Comparison of ENCODE assay signal across 24 cellular contexts in the genomic region with DNA sequence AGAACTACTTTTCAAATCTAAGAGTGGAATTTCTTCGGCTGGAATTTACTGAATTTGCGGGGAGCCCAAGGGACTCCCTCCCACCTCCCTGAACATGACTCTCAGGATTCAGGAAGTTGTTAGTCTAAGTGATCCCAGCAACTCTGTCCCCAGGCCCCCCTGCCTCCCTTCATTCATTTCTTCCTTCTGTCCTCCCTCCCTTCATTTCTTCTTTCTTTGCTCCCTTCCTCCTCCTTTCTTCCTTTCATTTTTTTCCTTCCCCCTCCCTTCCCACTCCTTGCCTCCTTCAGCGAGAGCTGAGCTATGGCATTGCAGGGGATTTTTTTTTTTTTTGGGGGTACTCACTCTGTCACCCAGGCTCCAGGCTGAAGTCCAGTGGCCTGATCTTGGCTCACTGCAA. TPM values are rescaled to one million over a fixed set of nuclear protein-coding genes. Genes with fewer than 3 reads are reported as not detected.
"Had no signal": no experiment of that assay in that cellular context is flagged by ENCODE, and none has a peak within 500 bp of the region (broad histone marks: within the 10 kb centered on the region; RNA-seq: fewer than 3 reads in every experiment).

No MANE protein-coding gene starts in this region.

- H3K4me3 ChIP-seq: breast epithelium, PC-9, SJSA1 had no signal

- H3K4me3 Mint-ChIP-seq: activated CD8-positive, alpha-beta T cell treated with anti-CD3 and anti-CD28 coated beads, Interleukin-2, amount 10 ng/mL, durations not matched to agents 7 days and 5 days; activated naive CD4-positive, alpha-beta T cell treated with anti-CD3 and anti-CD28 coated beads, Interleukin-2, amount 50 U/mL, for 24 hours; T-helper 1 cell treated with Interleukin-12 subunit alpha and Interleukin-12 subunit beta and Interleukin-4 antibody, amounts not matched to agents 30 μg/mL and 1 μg/mL, for 36 hours had no signal

- H3K27ac ChIP-seq: breast epithelium, PC-9, SJSA1 had no signal

- H3K9me3 Mint-ChIP-seq: activated naive CD4-positive, alpha-beta T cell treated with anti-CD3 and anti-CD28 coated beads, Interleukin-2, amount 50 U/mL, for 24 hours; T-helper 1 cell treated with Interleukin-12 subunit alpha and Interleukin-12 subunit beta and Interleukin-4 antibody, amounts not matched to agents 30 μg/mL and 1 μg/mL, for 36 hours had no signal

- H3K27ac Mint-ChIP-seq: activated CD8-positive, alpha-beta T cell treated with anti-CD3 and anti-CD28 coated beads, Interleukin-2, amount 10 ng/mL, durations not matched to agents 7 days and 5 days; activated naive CD4-positive, alpha-beta T cell treated with anti-CD3 and anti-CD28 coated beads, Interleukin-2, amount 50 U/mL, for 24 hours; T-helper 1 cell treated with Interleukin-12 subunit alpha and Interleukin-12 subunit beta and Interleukin-4 antibody, amounts not matched to agents 30 μg/mL and 1 μg/mL, for 36 hours had no signal

- H3K9me3 ChIP-seq: breast epithelium, SJSA1 had no signal

- H3K36me3 ChIP-seq: breast epithelium, SJSA1 had no signal

- DNase-seq: activated CD4-positive, alpha-beta T cell treated with anti-CD3 and anti-CD28 coated beads for 4 hours; activated CD8-positive, alpha-beta memory T cell treated with anti-CD3 and anti-CD28 coated beads, Interleukin-2, amount 50 U/mL, for 48 hours; activated CD8-positive, alpha-beta T cell treated with anti-CD3 and anti-CD28 coated beads, Interleukin-2, amount 10 ng/mL, durations not matched to agents 7 days and 5 days; activated naive CD4-positive, alpha-beta T cell; activated T-cell treated with anti-CD3 and anti-CD28 coated beads, Interleukin-2, amount 50 U/mL, for 1 hour; aorta; caudate nucleus; KG1; NCI-H1092; NCI-H1417 treated with DMSO at 0.1 percent for 48 hours; NCI-H1694; NCI-H2029 treated with DMSO at 0.1 percent for 48 hours; NCI-H510A treated with DMSO at 0.1 percent for 48 hours; PC-9; RPMI8226; SHP77 had no signal

- H3K27me3 Mint-ChIP-seq: activated naive CD4-positive, alpha-beta T cell treated with anti-CD3 and anti-CD28 coated beads, Interleukin-2, amount 50 U/mL, for 24 hours had no signal

- H3K36me3 Mint-ChIP-seq: activated naive CD4-positive, alpha-beta T cell treated with anti-CD3 and anti-CD28 coated beads, Interleukin-2, amount 50 U/mL, for 24 hours had no signal

- H3K27me3 ChIP-seq: breast epithelium, SJSA1 had no signal

- ATAC-seq: activated CD4-positive, CD25-positive, alpha-beta regulatory T cell treated with anti-CD3 and anti-CD28 coated beads, Interleukin-2, amount 50 U/mL, for 24 hours; activated CD8-positive, alpha-beta T cell treated with anti-CD3 and anti-CD28 coated beads, Interleukin-2, amount 10 ng/mL, durations not matched to agents 7 days and 5 days; SK-N-SH treated with all-trans-retinoic acid at 6 μM for 48 hours had no signal

RNA-seq across cellular contexts. Expression of gene JUP, which starts 10.9 kb away (rescaled TPM):
- total RNA-seq: LHCN-M2 had no signal

RNA-seq across cellular contexts. Expression of gene FKBP10, which starts 15.4 kb away (rescaled TPM):
- total RNA-seq: activated CD8-positive, alpha-beta T cell treated with anti-CD3 and anti-CD28 coated beads, Interleukin-2, amount 10 ng/mL, durations not matched to agents 7 days and 5 days had no signal

RNA-seq across cellular contexts. Expression of gene KLHL10, which starts 40.2 kb away (rescaled TPM):
- total RNA-seq: activated CD8-positive, alpha-beta T cell treated with anti-CD3 and anti-CD28 coated beads, Interleukin-2, amount 10 ng/mL, durations not matched to agents 7 days and 5 days; LHCN-M2; M059J; PC-9; SJSA1 had no signal
